Comparison of ENCODE assay signal across 17 cellular contexts in genomic region chr3:104040896-104041295, GRCh38.
DNase-seq lines count a peak whose midpoint lies in the region; ATAC-seq and TF ChIP-seq lines count a peak whose summit lies in the region.
"Had no signal": no experiment of that assay in that cellular context is flagged by ENCODE, and none has a peak within 500 bp of the region (broad histone marks: within the 10 kb centered on the region; RNA-seq: fewer than 3 reads in every experiment).

No MANE protein-coding gene starts in this region.

- no peaks in the 10 kb centered on the region for H4K20me1 ChIP-seq in SU-DHL-6 (ENCODE audit: low read depth, low read length)

- H2AFZ ChIP-seq in SU-DHL-6 (ENCODE audit: low read depth, low read length, severe bottlenecking), result peak overlapping the region; percentile 14

- peak overlapping the region; percentile 22 for H3K4me2 ChIP-seq in SU-DHL-6 (ENCODE audit: low read depth, low read length, poor library complexity, severe bottlenecking)

- no peaks in the 10 kb centered on the region for H3K36me3 ChIP-seq in SU-DHL-6 (ENCODE audit: low read length)
- H3K36me3 ChIP-seq in H7 (replicated peaks; ENCODE audit: control insufficient read depth, insufficient read depth, low read length), result no peaks in the 10 kb centered on the region
- H3K36me3 ChIP-seq: esophagus squamous epithelium, left ventricle myocardium inferior, sigmoid colon had no signal

- no peaks in the 10 kb centered on the region for H3K9me2 ChIP-seq in SU-DHL-6 (replicated peaks; ENCODE audit: insufficient read depth, low read length)

- H3K79me2 ChIP-seq in SU-DHL-6 (ENCODE audit: insufficient read depth, low read length), result no peaks in the 10 kb centered on the region

- no peaks in the 10 kb centered on the region; the same call in 1 of the 2 replicates for H3F3A ChIP-seq in SU-DHL-6 (ENCODE audit: insufficient read depth)

- ATAC-seq in GM18511 (IDR thresholded peaks at IDR 0.05; ENCODE audit: unreplicated experiment) (peak; percentile 69), HG02623 (IDR thresholded peaks at IDR 0.05; ENCODE audit: unreplicated experiment) (peak; percentile 61), HG03520 (IDR thresholded peaks at IDR 0.05; ENCODE audit: unreplicated experiment) (peak; percentile 58), HG02798 (IDR thresholded peaks at IDR 0.05; ENCODE audit: poor library complexity, unreplicated experiment) (no peak)

- DNase-seq in NCI-H524 (lab: John Stamatoyannopoulos, UW), result no peak
- no peak for DNase-seq in H7
- no peak for DNase-seq in NCI-H128 (lab: John Stamatoyannopoulos, UW; ENCODE audit: unreplicated experiment)
- DNase-seq: CD4-positive, alpha-beta T cell; dorsolateral prefrontal cortex; esophagus squamous epithelium; left ventricle myocardium inferior; NCI-H1436 treated with DMSO at 0.1 percent for 48 hours; NCI-H2171 treated with DMSO at 0.1 percent for 48 hours; NCI-H82; nucleus accumbens; sigmoid colon had no signal

- TF ChIP-seq CTCF in SU-DHL-6 (IDR thresholded peaks at IDR 0.05; ENCODE audit: insufficient read depth, low read length, poor library complexity, severe bottlenecking), result no peak

- no peak overlapping the region for H3K4me3 ChIP-seq in SU-DHL-6 (ENCODE audit: insufficient read depth, low read length, poor library complexity, severe bottlenecking)
- no peak overlapping the region for H3K4me3 ChIP-seq in H7 (ENCODE audit: insufficient read depth, low read depth, low read length)
- H3K4me3 ChIP-seq: dorsolateral prefrontal cortex, esophagus squamous epithelium, left ventricle myocardium inferior, sigmoid colon had no signal

- H3K27me3 ChIP-seq in SU-DHL-6 (ENCODE audit: low read length) (no peaks in the 10 kb centered on the region), H7 (ENCODE audit: control insufficient read depth, insufficient read depth, low read length) (no peaks in the 10 kb centered on the region)
- H3K27me3 ChIP-seq: dorsolateral prefrontal cortex, esophagus squamous epithelium, sigmoid colon had no signal

- H3K9ac ChIP-seq in SU-DHL-6 (ENCODE audit: low read length), result no peak overlapping the region

- H3K9me3 ChIP-seq in SU-DHL-6 (ENCODE audit: insufficient read depth, low read length), result no peaks in the 10 kb centered on the region
- H3K9me3 ChIP-seq: esophagus squamous epithelium, sigmoid colon had no signal

- peak overlapping the region; percentile 24 for H3K27ac ChIP-seq in SU-DHL-6 (ENCODE audit: low read depth, low read length)
- H3K27ac ChIP-seq: dorsolateral prefrontal cortex, esophagus squamous epithelium, left ventricle myocardium inferior, sigmoid colon had no signal
